Comparison of ENCODE assay signal across 22 cellular contexts in the genomic region with DNA sequence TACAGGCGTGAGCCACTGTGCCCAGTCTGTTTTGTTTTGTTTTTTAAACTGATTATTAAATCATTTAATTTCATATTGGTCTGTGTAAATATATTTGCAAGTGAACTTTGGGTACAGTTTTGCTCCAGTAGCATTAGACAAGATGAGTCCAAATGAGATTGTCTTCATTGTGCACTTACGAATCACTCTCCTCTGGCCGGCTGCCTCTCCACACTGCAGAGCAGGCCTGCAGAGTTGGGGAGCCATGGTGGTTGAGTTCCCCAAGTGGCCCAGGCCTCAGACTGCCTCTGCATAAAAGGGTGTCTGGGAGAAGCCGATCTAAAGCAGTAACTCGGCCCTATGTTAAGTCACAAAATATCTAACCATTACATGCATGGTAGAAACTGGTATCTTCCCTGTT.
"Had no signal": no experiment of that assay in that cellular context is flagged by ENCODE, and none has a peak within 500 bp of the region (broad histone marks: within the 10 kb centered on the region; RNA-seq: fewer than 3 reads in every experiment).

No MANE protein-coding gene starts in this region.

- H3K4me1 ChIP-seq: foreskin keratinocyte, prostate gland had no signal

- ATAC-seq: activated CD8-positive, alpha-beta memory T cell treated with anti-CD3 and anti-CD28 coated beads, Interleukin-2, amount 10 ng/mL, durations not matched to agents 7 days and 5 days; foreskin keratinocyte; lower lobe of right lung; mucosa of descending colon; naive thymus-derived CD4-positive, alpha-beta T cell had no signal

- H3K27me3 ChIP-seq: ascending aorta, brain microvascular endothelial cell, foreskin keratinocyte, spleen, upper lobe of left lung had no signal

- H3K27ac ChIP-seq: brain microvascular endothelial cell, foreskin keratinocyte, lower lobe of right lung, prostate gland, upper lobe of left lung had no signal

- H3K4me3 ChIP-seq: ascending aorta, lower lobe of right lung, mucosa of descending colon, prostate gland, spleen, upper lobe of left lung had no signal

- H3K36me3 ChIP-seq: prostate gland had no signal

- DNase-seq: activated CD4-positive, alpha-beta memory T cell treated with anti-CD3 and anti-CD28 coated beads, Interleukin-2, amount 10 ng/mL, durations not matched to agents 7 days and 5 days; activated CD4-positive, alpha-beta T cell treated with anti-CD3 and anti-CD28 coated beads for 4 hours; activated CD4-positive, CD25-positive, alpha-beta regulatory T cell; activated CD8-positive, alpha-beta memory T cell treated with anti-CD3 and anti-CD28 coated beads, Interleukin-2, amount 10 ng/mL, durations not matched to agents 7 days and 5 days; activated gamma-delta T cell; brain microvascular endothelial cell; caudate nucleus; effector CD4-positive, alpha-beta T cell; erythroblast; foreskin keratinocyte; kidney; lower lobe of right lung; mesendoderm; mucosa of descending colon; naive thymus-derived CD4-positive, alpha-beta T cell; spleen; stimulated activated CD4-positive, alpha-beta T cell treated with anti-CD3 and anti-CD28 coated beads, Interleukin-4, amount 100 ng/mL, for 1 hour; stimulated activated naive CD4-positive, alpha-beta T cell; T1000; upper lobe of left lung had no signal

- H3K9me3 ChIP-seq: ascending aorta, lower lobe of right lung, mucosa of descending colon, prostate gland, upper lobe of left lung had no signal
